1 cellular context compared by ENCODE assay signal in genomic region chr17:50681260-50682200, GRCh38.
A peak's percentile ranks its signal among the peaks of the same experiment; 100 is the strongest.
TF ChIP-seq lines count a peak whose summit lies in the region.

No MANE protein-coding gene starts in this region.

TF ChIP-seq in HepG2, 621 proteins besides CTCF, POLR2A, EP300 and RAD21 (continued from another document):
- TF ChIP-seq, protein P1, sequence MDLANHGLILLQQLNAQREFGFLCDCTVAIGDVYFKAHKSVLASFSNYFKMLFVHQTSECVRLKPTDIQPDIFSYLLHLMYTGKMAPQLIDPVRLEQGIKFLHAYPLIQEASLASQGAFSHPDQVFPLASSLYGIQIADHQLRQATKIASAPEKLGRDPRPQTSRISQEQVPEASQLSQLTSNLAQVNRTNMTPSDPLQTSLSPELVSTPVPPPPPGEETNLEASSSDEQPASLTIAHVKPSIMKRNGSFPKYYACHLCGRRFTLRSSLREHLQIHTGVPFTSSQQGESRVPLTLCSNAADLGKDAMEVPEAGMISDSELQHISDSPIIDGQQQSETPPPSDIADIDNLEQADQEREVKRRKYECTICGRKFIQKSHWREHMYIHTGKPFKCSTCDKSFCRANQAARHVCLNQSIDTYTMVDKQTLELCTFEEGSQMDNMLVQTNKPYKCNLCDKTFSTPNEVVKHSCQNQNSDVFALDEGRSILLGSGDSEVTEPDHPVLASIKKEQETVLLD (CRISPR knock-in tag; IDR thresholded peaks at IDR 0.05; ENCODE audit: low read depth): no peak
- TF ChIP-seq NCOA5 (CRISPR knock-in tag; IDR thresholded peaks at IDR 0.05) (no peak), REPIN1 (CRISPR knock-in tag; IDR thresholded peaks at IDR 0.05; ENCODE audit: borderline replicate concordance, low read depth) (no peak), ZFP36L1 (CRISPR knock-in tag; IDR thresholded peaks at IDR 0.05) (no peak), ZNF552 (CRISPR knock-in tag; IDR thresholded peaks at IDR 0.05; ENCODE audit: borderline replicate concordance) (no peak), CEBPG (CRISPR knock-in tag; IDR thresholded peaks at IDR 0.05) (no peak), ZBTB42 (CRISPR knock-in tag; IDR thresholded peaks at IDR 0.05) (no peak), ZNF34 (CRISPR knock-in tag; IDR thresholded peaks at IDR 0.05; ENCODE audit: borderline replicate concordance) (no peak), NR3C1 (CRISPR knock-in tag; IDR thresholded peaks at IDR 0.05) (no peak), LCORL (IDR thresholded peaks at IDR 0.05) (no peak), LCORL (CRISPR knock-in tag; IDR thresholded peaks at IDR 0.05) (0 out of 2 replicates have a peak, but pooled peaks have one; percentile 15), ZBED4 (CRISPR knock-in tag; IDR thresholded peaks at IDR 0.05; ENCODE audit: borderline replicate concordance) (no peak), KDM3A (CRISPR knock-in tag; IDR thresholded peaks at IDR 0.05; ENCODE audit: low read depth) (no peak), CHD2 (IDR thresholded peaks at IDR 0.05; ENCODE audit: low read depth, low read length) (no peak), STAT6 (CRISPR knock-in tag; IDR thresholded peaks at IDR 0.05; ENCODE audit: borderline replicate concordance) (no peak), CC2D1A (CRISPR knock-in tag; IDR thresholded peaks at IDR 0.05) (no peak), ZFP91 (CRISPR knock-in tag; IDR thresholded peaks at IDR 0.05; ENCODE audit: borderline replicate concordance) (0 out of 2 replicates have a peak, but pooled peaks have one; percentile 26), ZNF703 (CRISPR knock-in tag; IDR thresholded peaks at IDR 0.05; ENCODE audit: borderline replicate concordance) (no peak), MLXIP (CRISPR knock-in tag; IDR thresholded peaks at IDR 0.05; ENCODE audit: borderline replicate concordance) (no peak), MYC (CRISPR knock-in tag; IDR thresholded peaks at IDR 0.05; ENCODE audit: borderline replicate concordance) (no peak), ZNF761 (CRISPR knock-in tag; conservative IDR thresholded peaks at IDR 0.05) (0 out of 2 replicates have a peak, but pooled peaks have one; percentile 16), ZNF572 (CRISPR knock-in tag; IDR thresholded peaks at IDR 0.05) (0 out of 2 replicates have a peak, but pooled peaks have one; percentile 35), NR2C2 (CRISPR knock-in tag; IDR thresholded peaks at IDR 0.05; ENCODE audit: borderline replicate concordance) (no peak)
- TF ChIP-seq, protein P2, sequence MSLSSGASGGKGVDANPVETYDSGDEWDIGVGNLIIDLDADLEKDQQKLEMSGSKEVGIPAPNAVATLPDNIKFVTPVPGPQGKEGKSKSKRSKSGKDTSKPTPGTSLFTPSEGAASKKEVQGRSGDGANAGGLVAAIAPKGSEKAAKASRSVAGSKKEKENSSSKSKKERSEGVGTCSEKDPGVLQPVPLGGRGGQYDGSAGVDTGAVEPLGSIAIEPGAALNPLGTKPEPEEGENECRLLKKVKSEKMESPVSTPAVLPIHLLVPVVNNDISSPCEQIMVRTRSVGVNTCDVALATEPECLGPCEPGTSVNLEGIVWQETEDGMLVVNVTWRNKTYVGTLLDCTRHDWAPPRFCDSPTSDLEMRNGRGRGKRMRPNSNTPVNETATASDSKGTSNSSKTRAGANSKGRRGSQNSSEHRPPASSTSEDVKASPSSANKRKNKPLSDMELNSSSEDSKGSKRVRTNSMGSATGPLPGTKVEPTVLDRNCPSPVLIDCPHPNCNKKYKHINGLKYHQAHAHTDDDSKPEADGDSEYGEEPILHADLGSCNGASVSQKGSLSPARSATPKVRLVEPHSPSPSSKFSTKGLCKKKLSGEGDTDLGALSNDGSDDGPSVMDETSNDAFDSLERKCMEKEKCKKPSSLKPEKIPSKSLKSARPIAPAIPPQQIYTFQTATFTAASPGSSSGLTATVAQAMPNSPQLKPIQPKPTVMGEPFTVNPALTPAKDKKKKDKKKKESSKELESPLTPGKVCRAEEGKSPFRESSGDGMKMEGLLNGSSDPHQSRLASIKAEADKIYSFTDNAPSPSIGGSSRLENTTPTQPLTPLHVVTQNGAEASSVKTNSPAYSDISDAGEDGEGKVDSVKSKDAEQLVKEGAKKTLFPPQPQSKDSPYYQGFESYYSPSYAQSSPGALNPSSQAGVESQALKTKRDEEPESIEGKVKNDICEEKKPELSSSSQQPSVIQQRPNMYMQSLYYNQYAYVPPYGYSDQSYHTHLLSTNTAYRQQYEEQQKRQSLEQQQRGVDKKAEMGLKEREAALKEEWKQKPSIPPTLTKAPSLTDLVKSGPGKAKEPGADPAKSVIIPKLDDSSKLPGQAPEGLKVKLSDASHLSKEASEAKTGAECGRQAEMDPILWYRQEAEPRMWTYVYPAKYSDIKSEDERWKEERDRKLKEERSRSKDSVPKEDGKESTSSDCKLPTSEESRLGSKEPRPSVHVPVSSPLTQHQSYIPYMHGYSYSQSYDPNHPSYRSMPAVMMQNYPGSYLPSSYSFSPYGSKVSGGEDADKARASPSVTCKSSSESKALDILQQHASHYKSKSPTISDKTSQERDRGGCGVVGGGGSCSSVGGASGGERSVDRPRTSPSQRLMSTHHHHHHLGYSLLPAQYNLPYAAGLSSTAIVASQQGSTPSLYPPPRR (CRISPR knock-in tag; IDR thresholded peaks at IDR 0.05; ENCODE audit: borderline replicate concordance): no peak
- TF ChIP-seq, protein P3, sequence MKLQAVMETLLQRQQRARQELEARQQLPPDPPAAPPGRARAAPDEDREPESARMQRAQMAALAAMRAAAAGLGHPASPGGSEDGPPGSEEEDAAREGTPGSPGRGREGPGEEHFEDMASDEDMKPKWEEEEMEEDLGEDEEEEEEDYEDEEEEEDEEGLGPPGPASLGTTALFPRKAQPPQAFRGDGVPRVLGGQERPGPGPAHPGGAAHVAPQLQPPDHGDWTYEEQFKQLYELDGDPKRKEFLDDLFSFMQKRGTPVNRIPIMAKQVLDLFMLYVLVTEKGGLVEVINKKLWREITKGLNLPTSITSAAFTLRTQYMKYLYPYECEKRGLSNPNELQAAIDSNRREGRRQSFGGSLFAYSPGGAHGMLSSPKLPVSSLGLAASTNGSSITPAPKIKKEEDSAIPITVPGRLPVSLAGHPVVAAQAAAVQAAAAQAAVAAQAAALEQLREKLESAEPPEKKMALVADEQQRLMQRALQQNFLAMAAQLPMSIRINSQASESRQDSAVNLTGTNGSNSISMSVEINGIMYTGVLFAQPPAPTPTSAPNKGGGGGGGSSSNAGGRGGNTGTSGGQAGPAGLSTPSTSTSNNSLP (IDR thresholded peaks at IDR 0.05; ENCODE audit: low read depth, low read length): no peak
